Comparison of ENCODE assay signal across 32 cellular contexts in the genomic region with DNA sequence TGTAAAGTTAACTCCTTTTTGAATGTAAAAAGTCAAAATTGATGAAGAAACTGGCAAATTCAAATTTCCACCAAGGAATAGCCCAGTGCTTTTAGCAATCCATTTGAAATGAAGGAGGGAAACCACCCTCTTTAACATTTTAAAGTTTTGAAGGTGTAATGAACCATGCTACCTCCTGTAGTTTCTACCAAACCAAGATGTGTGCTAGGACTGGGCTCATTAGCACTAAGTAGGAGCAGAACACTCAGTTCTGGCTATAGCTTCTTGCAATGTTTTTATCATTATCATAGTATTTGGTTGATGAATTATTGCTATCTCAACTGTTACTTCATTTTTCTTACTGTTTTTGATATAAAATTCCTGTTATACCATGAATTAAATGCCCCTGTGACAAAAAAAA.
"Had no signal": no experiment of that assay in that cellular context is flagged by ENCODE, and none has a peak within 500 bp of the region (broad histone marks: within the 10 kb centered on the region; RNA-seq: fewer than 3 reads in every experiment).

No MANE protein-coding gene starts in this region.

- H3K9me3 ChIP-seq: ascending aorta, breast epithelium, gastrocnemius medialis, heart left ventricle had no signal

- H2AFZ ChIP-seq: hepatocyte had no signal

- H3K4me1 Mint-ChIP-seq: activated CD4-positive, alpha-beta memory T cell treated with anti-CD3 and anti-CD28 coated beads, Interleukin-2, amount 10 ng/mL, durations not matched to agents 7 days and 5 days; activated CD4-positive, alpha-beta T cell treated with anti-CD3 and anti-CD28 coated beads for 36 hours; activated CD4-positive, alpha-beta T cell treated with anti-CD3 and anti-CD28 coated beads, Interleukin-2, amount 10 ng/mL, durations not matched to agents 24 days and 14 days; activated naive CD4-positive, alpha-beta T cell treated with anti-CD3 and anti-CD28 coated beads, Interleukin-2, amount 10 ng/mL, durations not matched to agents 7 days and 5 days; activated naive CD8-positive, alpha-beta T cell treated with anti-CD3 and anti-CD28 coated beads, Interleukin-2, amount 10 ng/mL, durations not matched to agents 7 days and 5 days; brain; endodermal cell had no signal

- H3K27me3 Mint-ChIP-seq: activated CD4-positive, alpha-beta memory T cell treated with anti-CD3 and anti-CD28 coated beads, Interleukin-2, amount 10 ng/mL, durations not matched to agents 7 days and 5 days; activated CD4-positive, alpha-beta T cell treated with anti-CD3 and anti-CD28 coated beads for 36 hours; activated CD4-positive, alpha-beta T cell treated with anti-CD3 and anti-CD28 coated beads, Interleukin-2, amount 10 ng/mL, durations not matched to agents 24 days and 14 days; activated naive CD4-positive, alpha-beta T cell treated with anti-CD3 and anti-CD28 coated beads, Interleukin-2, amount 10 ng/mL, durations not matched to agents 7 days and 5 days; activated naive CD8-positive, alpha-beta T cell treated with anti-CD3 and anti-CD28 coated beads, Interleukin-2, amount 10 ng/mL, durations not matched to agents 7 days and 5 days; activated T-cell treated with anti-CD3 and anti-CD28 coated beads, Interleukin-2, amount 50 U/mL, for 24 hours; brain; dendritic cell treated with granulocyte-macrophage colony-stimulating factor and Interleukin-4, amounts not matched to agents 40 ng/mL and 50 ng/mL, for 4 days had no signal

- ATAC-seq: activated CD4-positive, alpha-beta T cell treated with anti-CD3 and anti-CD28 coated beads for 36 hours; activated naive CD4-positive, alpha-beta T cell treated with anti-CD3 and anti-CD28 coated beads, Interleukin-2, amount 50 U/mL, for 72 hours; activated T-cell treated with anti-CD3 and anti-CD28 coated beads, Interleukin-2, amount 50 U/mL, for 72 hours; esophagus mucosa; foreskin keratinocyte; gastrocnemius medialis; heart left ventricle had no signal

- H3K27ac ChIP-seq: ascending aorta, breast epithelium, cardiac muscle cell, coronary artery, dorsolateral prefrontal cortex, foreskin keratinocyte, gastrocnemius medialis, heart left ventricle, hepatocyte, WERI-Rb-1 had no signal

- H3K79me2 ChIP-seq: hepatocyte had no signal

- H3K4me3 ChIP-seq: ascending aorta, breast epithelium, cardiac muscle cell, coronary artery, dorsolateral prefrontal cortex, gastrocnemius medialis, heart left ventricle, hepatocyte had no signal

- H3K27me3 ChIP-seq: ascending aorta, breast epithelium, cardiac muscle cell, dorsolateral prefrontal cortex, foreskin keratinocyte, gastrocnemius medialis, heart left ventricle, hepatocyte had no signal

- H3K27ac Mint-ChIP-seq: activated CD4-positive, alpha-beta memory T cell treated with anti-CD3 and anti-CD28 coated beads, Interleukin-2, amount 10 ng/mL, durations not matched to agents 7 days and 5 days; activated CD4-positive, alpha-beta T cell treated with anti-CD3 and anti-CD28 coated beads for 36 hours; activated CD4-positive, alpha-beta T cell treated with anti-CD3 and anti-CD28 coated beads, Interleukin-2, amount 10 ng/mL, durations not matched to agents 24 days and 14 days; activated naive CD4-positive, alpha-beta T cell treated with anti-CD3 and anti-CD28 coated beads, Interleukin-2, amount 10 ng/mL, durations not matched to agents 7 days and 5 days; activated naive CD4-positive, alpha-beta T cell treated with anti-CD3 and anti-CD28 coated beads, Interleukin-2, amount 50 U/mL, for 72 hours; activated naive CD8-positive, alpha-beta T cell treated with anti-CD3 and anti-CD28 coated beads, Interleukin-2, amount 10 ng/mL, durations not matched to agents 7 days and 5 days; activated T-cell treated with anti-CD3 and anti-CD28 coated beads, Interleukin-2, amount 50 U/mL, for 24 hours; activated T-cell treated with anti-CD3 and anti-CD28 coated beads, Interleukin-2, amount 50 U/mL, for 72 hours; brain; dendritic cell treated with granulocyte-macrophage colony-stimulating factor and Interleukin-4, amounts not matched to agents 40 ng/mL and 50 ng/mL, for 4 days; endodermal cell had no signal

- H3K4me1 ChIP-seq: ascending aorta, breast epithelium, foreskin keratinocyte, gastrocnemius medialis, heart left ventricle had no signal

- H3K36me3 ChIP-seq: ascending aorta, breast epithelium, cardiac muscle cell, gastrocnemius medialis, heart left ventricle, WERI-Rb-1 had no signal

- DNase-seq: activated CD4-positive, alpha-beta memory T cell treated with anti-CD3 and anti-CD28 coated beads, Interleukin-2, amount 10 ng/mL, durations not matched to agents 7 days and 5 days; activated CD4-positive, alpha-beta T cell treated with anti-CD3 and anti-CD28 coated beads for 36 hours; activated CD4-positive, alpha-beta T cell treated with anti-CD3 and anti-CD28 coated beads, Interleukin-2, amount 10 ng/mL, durations not matched to agents 24 days and 14 days; activated CD4-positive, CD25-positive, alpha-beta regulatory T cell; activated CD4-positive, CD25-positive, alpha-beta regulatory T cell treated with anti-CD3 and anti-CD28 coated beads, Interleukin-2, amount 50 U/mL, for 72 hours; activated CD8-positive, alpha-beta memory T cell treated with anti-CD3 and anti-CD28 coated beads, Interleukin-2, amount 50 U/mL, for 48 hours; activated gamma-delta T cell; activated naive CD4-positive, alpha-beta T cell; activated naive CD4-positive, alpha-beta T cell treated with anti-CD3 and anti-CD28 coated beads, Interleukin-2, amount 10 ng/mL, durations not matched to agents 7 days and 5 days; activated naive CD8-positive, alpha-beta T cell treated with anti-CD3 and anti-CD28 coated beads, Interleukin-2, amount 10 ng/mL, durations not matched to agents 7 days and 5 days; activated T-cell treated with anti-CD3 and anti-CD28 coated beads for 4 hours; activated T-cell treated with anti-CD3 and anti-CD28 coated beads, Interleukin-2, amount 50 U/mL, for 24 hours; activated T-cell treated with anti-CD3 and anti-CD28 coated beads, Interleukin-2, amount 50 U/mL, for 72 hours; central memory CD4-positive, alpha-beta T cell; dorsolateral prefrontal cortex; effector memory CD4-positive, alpha-beta T cell; endodermal cell; foreskin keratinocyte; gastrocnemius medialis; glutamatergic neuron; heart left ventricle; T-helper 2 cell; WERI-Rb-1 had no signal

- H3K4me2 ChIP-seq: hepatocyte had no signal

- H3K4me3 Mint-ChIP-seq: activated CD4-positive, alpha-beta memory T cell treated with anti-CD3 and anti-CD28 coated beads, Interleukin-2, amount 10 ng/mL, durations not matched to agents 7 days and 5 days; activated CD4-positive, alpha-beta T cell treated with anti-CD3 and anti-CD28 coated beads for 36 hours; activated CD4-positive, alpha-beta T cell treated with anti-CD3 and anti-CD28 coated beads, Interleukin-2, amount 10 ng/mL, durations not matched to agents 24 days and 14 days; activated naive CD4-positive, alpha-beta T cell treated with anti-CD3 and anti-CD28 coated beads, Interleukin-2, amount 10 ng/mL, durations not matched to agents 7 days and 5 days; activated naive CD8-positive, alpha-beta T cell treated with anti-CD3 and anti-CD28 coated beads, Interleukin-2, amount 10 ng/mL, durations not matched to agents 7 days and 5 days; activated T-cell treated with anti-CD3 and anti-CD28 coated beads, Interleukin-2, amount 50 U/mL, for 24 hours; activated T-cell treated with anti-CD3 and anti-CD28 coated beads, Interleukin-2, amount 50 U/mL, for 72 hours; brain; dendritic cell treated with granulocyte-macrophage colony-stimulating factor and Interleukin-4, amounts not matched to agents 40 ng/mL and 50 ng/mL, for 4 days; endodermal cell had no signal

- H3K36me3 Mint-ChIP-seq: activated naive CD4-positive, alpha-beta T cell treated with anti-CD3 and anti-CD28 coated beads, Interleukin-2, amount 10 ng/mL, durations not matched to agents 7 days and 5 days; activated naive CD4-positive, alpha-beta T cell treated with anti-CD3 and anti-CD28 coated beads, Interleukin-2, amount 50 U/mL, for 72 hours; activated naive CD8-positive, alpha-beta T cell treated with anti-CD3 and anti-CD28 coated beads, Interleukin-2, amount 10 ng/mL, durations not matched to agents 7 days and 5 days; brain had no signal

- H3K9me3 Mint-ChIP-seq: endodermal cell had no signal
